1 cellular context compared by ENCODE assay signal in the genomic region with DNA sequence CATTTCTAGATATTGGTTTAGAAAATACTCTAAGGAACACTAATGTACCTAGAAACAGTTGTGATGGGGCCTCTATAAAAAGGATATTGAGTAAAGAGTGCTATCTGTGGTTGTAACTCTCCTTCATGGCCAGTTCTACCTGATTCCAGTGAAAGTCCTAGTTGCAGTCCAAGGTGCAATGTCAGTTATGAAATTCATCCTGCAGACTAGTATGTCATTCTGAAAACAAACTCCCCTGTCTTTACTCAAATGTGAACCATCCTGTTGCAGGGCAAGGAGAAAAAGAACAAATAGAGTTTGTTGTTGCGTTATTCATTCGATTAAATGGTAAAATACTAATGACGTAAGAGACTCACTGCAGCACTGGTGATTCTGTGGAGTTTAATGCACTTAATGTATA.
TF ChIP-seq lines count a peak whose summit lies in the region.

No MANE protein-coding gene starts in this region.

TF ChIP-seq in HepG2, 621 proteins besides CTCF, POLR2A, EP300 and RAD21 (continued from another document and continues in another):
- TF ChIP-seq GABPA (IDR thresholded peaks at IDR 0.05; ENCODE audit: low read depth, low read length), result no peak
- no peak for TF ChIP-seq GABPA (CRISPR knock-in tag; IDR thresholded peaks at IDR 0.05; ENCODE audit: low read depth)
- no peak for TF ChIP-seq MED8 (CRISPR knock-in tag; IDR thresholded peaks at IDR 0.05; ENCODE audit: insufficient replicate concordance)
- TF ChIP-seq, protein P1, sequence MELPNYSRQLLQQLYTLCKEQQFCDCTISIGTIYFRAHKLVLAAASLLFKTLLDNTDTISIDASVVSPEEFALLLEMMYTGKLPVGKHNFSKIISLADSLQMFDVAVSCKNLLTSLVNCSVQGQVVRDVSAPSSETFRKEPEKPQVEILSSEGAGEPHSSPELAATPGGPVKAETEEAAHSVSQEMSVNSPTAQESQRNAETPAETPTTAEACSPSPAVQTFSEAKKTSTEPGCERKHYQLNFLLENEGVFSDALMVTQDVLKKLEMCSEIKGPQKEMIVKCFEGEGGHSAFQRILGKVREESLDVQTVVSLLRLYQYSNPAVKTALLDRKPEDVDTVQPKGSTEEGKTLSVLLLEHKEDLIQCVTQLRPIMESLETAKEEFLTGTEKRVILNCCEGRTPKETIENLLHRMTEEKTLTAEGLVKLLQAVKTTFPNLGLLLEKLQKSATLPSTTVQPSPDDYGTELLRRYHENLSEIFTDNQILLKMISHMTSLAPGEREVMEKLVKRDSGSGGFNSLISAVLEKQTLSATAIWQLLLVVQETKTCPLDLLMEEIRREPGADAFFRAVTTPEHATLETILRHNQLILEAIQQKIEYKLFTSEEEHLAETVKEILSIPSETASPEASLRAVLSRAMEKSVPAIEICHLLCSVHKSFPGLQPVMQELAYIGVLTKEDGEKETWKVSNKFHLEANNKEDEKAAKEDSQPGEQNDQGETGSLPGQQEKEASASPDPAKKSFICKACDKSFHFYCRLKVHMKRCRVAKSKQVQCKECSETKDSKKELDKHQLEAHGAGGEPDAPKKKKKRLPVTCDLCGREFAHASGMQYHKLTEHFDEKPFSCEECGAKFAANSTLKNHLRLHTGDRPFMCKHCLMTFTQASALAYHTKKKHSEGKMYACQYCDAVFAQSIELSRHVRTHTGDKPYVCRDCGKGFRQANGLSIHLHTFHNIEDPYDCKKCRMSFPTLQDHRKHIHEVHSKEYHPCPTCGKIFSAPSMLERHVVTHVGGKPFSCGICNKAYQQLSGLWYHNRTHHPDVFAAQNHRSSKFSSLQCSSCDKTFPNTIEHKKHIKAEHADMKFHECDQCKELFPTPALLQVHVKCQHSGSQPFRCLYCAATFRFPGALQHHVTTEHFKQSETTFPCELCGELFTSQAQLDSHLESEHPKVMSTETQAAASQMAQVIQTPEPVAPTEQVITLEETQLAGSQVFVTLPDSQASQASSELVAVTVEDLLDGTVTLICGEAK (IDR thresholded peaks at IDR 0.05), result no peak
- TF ChIP-seq, protein P1 (CRISPR knock-in tag; IDR thresholded peaks at IDR 0.05), result no peak
- TF ChIP-seq HOXA5 (CRISPR knock-in tag; IDR thresholded peaks at IDR 0.05), result peak; percentile 28; the same call in 1 of the 2 replicates
- peak; percentile 55; the same call in 1 of the 2 replicates for TF ChIP-seq ZMYM4 (CRISPR knock-in tag; IDR thresholded peaks at IDR 0.05)
- TF ChIP-seq BRD4 (CRISPR knock-in tag; IDR thresholded peaks at IDR 0.05), result no peak
- TF ChIP-seq ZNF775 (CRISPR knock-in tag; IDR thresholded peaks at IDR 0.05; ENCODE audit: borderline replicate concordance), result no peak
- TF ChIP-seq NFE2L2 (IDR thresholded peaks at IDR 0.05; ENCODE audit: low read length), result no peak
- peak; percentile 31; the same call in 1 of the 2 replicates for TF ChIP-seq ZKSCAN8 (CRISPR knock-in tag; IDR thresholded peaks at IDR 0.05; ENCODE audit: borderline replicate concordance)
- TF ChIP-seq ZNF629 (CRISPR knock-in tag; conservative IDR thresholded peaks at IDR 0.05), result no peak
- TF ChIP-seq, protein P2, sequence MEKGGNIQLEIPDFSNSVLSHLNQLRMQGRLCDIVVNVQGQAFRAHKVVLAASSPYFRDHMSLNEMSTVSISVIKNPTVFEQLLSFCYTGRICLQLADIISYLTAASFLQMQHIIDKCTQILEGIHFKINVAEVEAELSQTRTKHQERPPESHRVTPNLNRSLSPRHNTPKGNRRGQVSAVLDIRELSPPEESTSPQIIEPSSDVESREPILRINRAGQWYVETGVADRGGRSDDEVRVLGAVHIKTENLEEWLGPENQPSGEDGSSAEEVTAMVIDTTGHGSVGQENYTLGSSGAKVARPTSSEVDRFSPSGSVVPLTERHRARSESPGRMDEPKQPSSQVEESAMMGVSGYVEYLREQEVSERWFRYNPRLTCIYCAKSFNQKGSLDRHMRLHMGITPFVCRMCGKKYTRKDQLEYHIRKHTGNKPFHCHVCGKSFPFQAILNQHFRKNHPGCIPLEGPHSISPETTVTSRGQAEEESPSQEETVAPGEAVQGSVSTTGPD (CRISPR knock-in tag; IDR thresholded peaks at IDR 0.05), result no peak
- peak; percentile 83 for TF ChIP-seq CREB1 (IDR thresholded peaks at IDR 0.05)
- peak; percentile 78 for TF ChIP-seq CREB1 (CRISPR knock-in tag; IDR thresholded peaks at IDR 0.05)
- TF ChIP-seq MED1 (CRISPR knock-in tag; IDR thresholded peaks at IDR 0.05), result peak; percentile 68; the same call in 1 of the 2 replicates
- TF ChIP-seq NR1H2 (CRISPR knock-in tag; IDR thresholded peaks at IDR 0.05; ENCODE audit: borderline replicate concordance, low read depth), result no peak
- TF ChIP-seq TARDBP (CRISPR knock-in tag; IDR thresholded peaks at IDR 0.05), result peak; percentile 43; the same call in 1 of the 2 replicates
- no peak for TF ChIP-seq ZNF382 (CRISPR knock-in tag; IDR thresholded peaks at IDR 0.05; ENCODE audit: borderline replicate concordance)
- no peak for TF ChIP-seq ZNF564 (CRISPR knock-in tag; IDR thresholded peaks at IDR 0.05)
- TF ChIP-seq ZNF550 (CRISPR knock-in tag; IDR thresholded peaks at IDR 0.05; ENCODE audit: borderline replicate concordance), result no peak
- TF ChIP-seq ZBTB21 (CRISPR knock-in tag; IDR thresholded peaks at IDR 0.05), result peak; percentile 91
- no peak for TF ChIP-seq TMF1 (CRISPR knock-in tag; IDR thresholded peaks at IDR 0.05; ENCODE audit: low read depth)
- TF ChIP-seq ZNF234 (CRISPR knock-in tag; conservative IDR thresholded peaks at IDR 0.05), result no peak
- TF ChIP-seq NFIC (IDR thresholded peaks at IDR 0.05; ENCODE audit: low read length), result no peak; the same call in 1 of the 2 replicates
- TF ChIP-seq ZNF337 (CRISPR knock-in tag; IDR thresholded peaks at IDR 0.05; ENCODE audit: borderline replicate concordance, low read depth), result no peak
- TF ChIP-seq ZNF503 (CRISPR knock-in tag; IDR thresholded peaks at IDR 0.05), result no peak
- no peak for TF ChIP-seq NONO (IDR thresholded peaks at IDR 0.05)
- 0 out of 2 replicates have a peak, but pooled peaks have one; percentile 24 for TF ChIP-seq NONO (CRISPR knock-in tag; conservative IDR thresholded peaks at IDR 0.05)
- no peak for TF ChIP-seq HIVEP1 (CRISPR knock-in tag; IDR thresholded peaks at IDR 0.05)
- TF ChIP-seq KDM5B (CRISPR knock-in tag; IDR thresholded peaks at IDR 0.05; ENCODE audit: borderline replicate concordance), result no peak
- TF ChIP-seq POGZ (CRISPR knock-in tag; IDR thresholded peaks at IDR 0.05), result peak; percentile 65; the same call in 1 of the 2 replicates
- TF ChIP-seq CC2D1A (CRISPR knock-in tag; IDR thresholded peaks at IDR 0.05), result no peak
- no peak for TF ChIP-seq CBX2 (IDR thresholded peaks at IDR 0.05; ENCODE audit: low read depth, low read length)
- TF ChIP-seq CBX2 (CRISPR knock-in tag; IDR thresholded peaks at IDR 0.05; ENCODE audit: low read depth), result no peak
- TF ChIP-seq CENPX (CRISPR knock-in tag; IDR thresholded peaks at IDR 0.05), result no peak
- TF ChIP-seq MIER3 (CRISPR knock-in tag; IDR thresholded peaks at IDR 0.05; ENCODE audit: borderline replicate concordance), result peak; percentile 63; the same call in 1 of the 2 replicates
- TF ChIP-seq, protein P3, sequence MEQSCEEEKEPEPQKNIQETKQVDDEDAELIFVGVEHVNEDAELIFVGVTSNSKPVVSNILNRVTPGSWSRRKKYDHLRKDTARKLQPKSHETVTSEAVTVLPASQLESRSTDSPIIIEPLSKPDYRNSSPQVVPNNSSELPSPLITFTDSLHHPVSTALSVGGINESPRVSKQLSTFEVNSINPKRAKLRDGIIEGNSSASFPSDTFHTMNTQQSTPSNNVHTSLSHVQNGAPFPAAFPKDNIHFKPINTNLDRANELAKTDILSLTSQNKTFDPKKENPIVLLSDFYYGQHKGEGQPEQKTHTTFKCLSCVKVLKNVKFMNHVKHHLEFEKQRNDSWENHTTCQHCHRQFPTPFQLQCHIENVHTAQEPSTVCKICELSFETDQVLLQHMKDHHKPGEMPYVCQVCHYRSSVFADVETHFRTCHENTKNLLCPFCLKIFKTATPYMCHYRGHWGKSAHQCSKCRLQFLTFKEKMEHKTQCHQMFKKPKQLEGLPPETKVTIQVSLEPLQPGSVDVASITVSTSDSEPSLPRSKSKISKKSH (CRISPR knock-in tag; IDR thresholded peaks at IDR 0.05; ENCODE audit: borderline replicate concordance), result no peak
- no peak for TF ChIP-seq ZNF562 (CRISPR knock-in tag; IDR thresholded peaks at IDR 0.05; ENCODE audit: borderline replicate concordance)
- no peak for TF ChIP-seq AFF4 (CRISPR knock-in tag; IDR thresholded peaks at IDR 0.05)
- TF ChIP-seq MYNN (CRISPR knock-in tag; IDR thresholded peaks at IDR 0.05; ENCODE audit: low read depth), result no peak
- no peak for TF ChIP-seq YEATS4 (CRISPR knock-in tag; IDR thresholded peaks at IDR 0.05; ENCODE audit: borderline replicate concordance)
- no peak for TF ChIP-seq PHF8 (CRISPR knock-in tag; IDR thresholded peaks at IDR 0.05)
- peak; percentile 54; the same call in 1 of the 2 replicates for TF ChIP-seq SAP130 (CRISPR knock-in tag; IDR thresholded peaks at IDR 0.05; ENCODE audit: low read depth)
- no peak for TF ChIP-seq CHCHD3 (CRISPR knock-in tag; IDR thresholded peaks at IDR 0.05)
- TF ChIP-seq MXD4 (CRISPR knock-in tag; IDR thresholded peaks at IDR 0.05), result no peak
- TF ChIP-seq ZNF180 (CRISPR knock-in tag; IDR thresholded peaks at IDR 0.05; ENCODE audit: borderline replicate concordance, low read depth), result no peak
- peak; percentile 85; the same call in 1 of the 2 replicates for TF ChIP-seq NCOR1 (IDR thresholded peaks at IDR 0.05; ENCODE audit: borderline replicate concordance, low read length)
- no peak for TF ChIP-seq ATF5 (CRISPR knock-in tag; IDR thresholded peaks at IDR 0.05; ENCODE audit: low read depth)
- no peak for TF ChIP-seq TBP (CRISPR knock-in tag; IDR thresholded peaks at IDR 0.05)
- no peak for TF ChIP-seq ZNF720 (CRISPR knock-in tag; IDR thresholded peaks at IDR 0.05)
- no peak for TF ChIP-seq MZF1 (CRISPR knock-in tag; IDR thresholded peaks at IDR 0.05; ENCODE audit: borderline replicate concordance)
